22 cellular contexts compared by ENCODE assay signal in genomic region chr14:92368001-92368400, GRCh38. TPM values are rescaled to one million over a fixed set of nuclear protein-coding genes. Genes with fewer than 3 reads are reported as not detected.
"Had no signal": no experiment of that assay in that cellular context is flagged by ENCODE, and none has a peak within 500 bp of the region (broad histone marks: within the 10 kb centered on the region; RNA-seq: fewer than 3 reads in every experiment).

No MANE protein-coding gene starts in this region.

- H3K27me3 ChIP-seq: MG63 had no signal

- H3K9me3 ChIP-seq: MG63 had no signal

- DNase-seq: KBM-7, MG63, NCI-H1092, NCI-H1105 treated with DMSO at 0.1 percent for 48 hours, NCI-H1417 treated with DMSO at 0.1 percent for 48 hours, NCI-H146, NCI-H1694 treated with DMSO at 0.1 percent for 48 hours, NCI-H1930, NCI-H2081, NCI-H2107, NCI-H226, NCI-H446, NCI-H510A, NCI-H524 treated with DMSO at 0.1 percent for 48 hours, NCI-H69, NCI-H774, PC-3, SHP77 had no signal

- H3K4me3 ChIP-seq: MG63 had no signal

- H3K27ac ChIP-seq: RWPE1 had no signal

- H3K36me3 ChIP-seq: MG63 had no signal

RNA-seq across cellular contexts. Expression of gene SLC24A4, which starts 45.0 kb away (rescaled TPM):
- total RNA-seq: HT-29, LHCN-M2, OCI-LY7, PC-3 had no signal
